In the genomic region with DNA sequence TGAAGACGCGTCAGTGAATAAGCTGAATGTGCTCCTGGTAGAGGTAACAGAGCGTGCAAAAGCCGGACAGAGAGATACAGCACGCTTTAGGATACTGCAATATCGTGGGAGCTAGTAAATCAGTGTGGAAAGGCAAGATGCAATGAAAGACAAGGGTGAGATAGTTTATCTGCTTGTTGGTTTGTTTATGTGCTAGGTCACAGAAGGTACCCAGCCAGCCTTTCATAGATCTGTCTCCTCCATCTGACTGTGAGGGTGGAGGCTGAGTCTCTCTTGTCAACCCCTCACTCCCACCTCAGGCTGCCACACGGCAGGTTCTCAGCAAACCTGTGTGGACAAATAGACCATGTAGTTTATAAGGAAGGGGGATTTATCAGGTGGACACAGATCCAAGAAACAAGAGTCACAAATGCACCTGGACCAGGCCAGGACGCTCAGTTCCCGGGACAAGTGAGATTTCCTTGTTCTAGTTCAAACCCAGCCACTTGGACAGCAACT, we compare ENCODE assay signal across 8 cellular contexts. TPM values are rescaled to one million over a fixed set of nuclear protein-coding genes. Genes with fewer than 3 reads are reported as not detected.
A peak's percentile ranks its signal among the peaks of the same experiment; 100 is the strongest.
DNase-seq lines count a peak whose midpoint lies in the region; ATAC-seq and TF ChIP-seq lines count a peak whose summit lies in the region.

No MANE protein-coding gene starts in this region.

- H3K27me3 Mint-ChIP-seq in activated T-cell treated with anti-CD3 and anti-CD28 coated beads, Interleukin-2, amount 50 U/mL, for 72 hours (ENCODE audit: low read depth): no peaks in the 10 kb centered on the region

- H3K36me3 ChIP-seq in body of pancreas (replicated peaks in 1 of 2; ENCODE audit: insufficient read depth in 1 of 2, low read depth in 2 of 2) (no peaks in the 10 kb centered on the region), lower lobe of right lung (peaks cover 3% of the 10 kb centered on the region), thyroid gland (no peaks in the 10 kb centered on the region)

- WGBS in body of pancreas, 2 donors: 18 to 22% methylated on average over 9 of the region's 9 CpGs
- 27 to 36% methylated on average over 9 of the region's 9 CpGs for WGBS in thyroid gland, 2 donors

- peak overlapping the region; percentile 77 to 85 for H3K4me3 Mint-ChIP-seq in activated T-cell treated with anti-CD3 and anti-CD28 coated beads, Interleukin-2, amount 50 U/mL, for 72 hours

- intact Hi-C loops in body of pancreas (cut with DNase I) (no loop called here), lower lobe of right lung (cut with DNase I) (no loop called here), thyroid gland (cut with DNase I) (no loop called here)

- no peaks in the 10 kb centered on the region for H3K9me3 Mint-ChIP-seq in activated T-cell treated with anti-CD3 and anti-CD28 coated beads, Interleukin-2, amount 50 U/mL, for 72 hours

- H3K27ac ChIP-seq in body of pancreas (peak overlapping the region; percentile 53 to 86 (median 72)), lower lobe of right lung (peak overlapping the region; percentile 83), thyroid gland (peak overlapping the region; percentile 33 to 70 (median 52))

- no peak for DNase-seq in activated T-cell treated with anti-CD3 and anti-CD28 coated beads, Interleukin-2, amount 50 U/mL, for 72 hours
- no peak for DNase-seq in activated T-cell treated with anti-CD3 and anti-CD28 coated beads, Interleukin-2, amount 50 U/mL, for 48 hours
- peak in 2 of 4 donors; percentile 49 for DNase-seq in body of pancreas
- no peak for DNase-seq in lower lobe of right lung
- DNase-seq in thyroid gland: peak in 1 of 2 donors; percentile 25
- DNase-seq in SHP77 treated with DMSO at 0.1 percent for 48 hours (lab: John Stamatoyannopoulos, UW): no peak
- no peak for DNase-seq in NCI-H1694 (lab: John Stamatoyannopoulos, UW)
- DNase-seq in NCI-H1436 (lab: John Stamatoyannopoulos, UW): no peak

- H3K36me3 Mint-ChIP-seq in activated T-cell treated with anti-CD3 and anti-CD28 coated beads, Interleukin-2, amount 50 U/mL, for 72 hours (ENCODE audit: insufficient read depth in 2 of 2): peaks cover 0 to 3% of the 10 kb centered on the region in 2 donors

- peaks cover 27% of the 10 kb centered on the region for H3K4me1 ChIP-seq in body of pancreas
- H3K4me1 ChIP-seq in lower lobe of right lung: peaks cover 35% of the 10 kb centered on the region
- H3K4me1 ChIP-seq in thyroid gland: peaks cover 22 to 23% of the 10 kb centered on the region in 2 donors

- H3K27me3 ChIP-seq in body of pancreas (no peaks in the 10 kb centered on the region), lower lobe of right lung (ENCODE audit: low read depth) (no peaks in the 10 kb centered on the region), thyroid gland (no peaks in the 10 kb centered on the region)

- no peak overlapping the region for H3K4me3 ChIP-seq in body of pancreas
- H3K4me3 ChIP-seq in lower lobe of right lung: peak overlapping the region; percentile 85
- H3K4me3 ChIP-seq in thyroid gland (replicated peaks in 1 of 3): no peak overlapping the region

- no peaks in the 10 kb centered on the region for H3K9me3 ChIP-seq in body of pancreas
- no peaks in the 10 kb centered on the region for H3K9me3 ChIP-seq in lower lobe of right lung
- H3K9me3 ChIP-seq in thyroid gland: no peaks in the 10 kb centered on the region

- no peak for TF ChIP-seq CTCF in body of pancreas (IDR thresholded peaks at IDR 0.05)
- no peak for TF ChIP-seq CTCF in lower lobe of right lung (IDR thresholded peaks at IDR 0.05)
- TF ChIP-seq CTCF in thyroid gland (IDR thresholded peaks at IDR 0.05): no peak

- ATAC-seq in activated T-cell treated with anti-CD3 and anti-CD28 coated beads, Interleukin-2, amount 50 U/mL, for 72 hours (replicated peaks in 1 of 2): no peak
- no peak for ATAC-seq in body of pancreas
- peak in 1 of 2 donors; percentile 38 for ATAC-seq in lower lobe of right lung

- no peak overlapping the region for H3K27ac Mint-ChIP-seq in activated T-cell treated with anti-CD3 and anti-CD28 coated beads, Interleukin-2, amount 50 U/mL, for 72 hours

- TF ChIP-seq POLR2A in body of pancreas (IDR thresholded peaks at IDR 0.05) (no peak), thyroid gland (IDR thresholded peaks at IDR 0.05) (no peak)

- H3K4me1 Mint-ChIP-seq in activated T-cell treated with anti-CD3 and anti-CD28 coated beads, Interleukin-2, amount 50 U/mL, for 72 hours (ENCODE audit: low read depth): peaks cover 20% of the 10 kb centered on the region

RNA-seq across cellular contexts. Expression of gene GIPC1, which starts 1.0 kb away (rescaled TPM):
- total RNA-seq in activated T-cell treated with anti-CD3 and anti-CD28 coated beads, Interleukin-2, amount 50 U/mL, for 72 hours: 10 to 100 TPM; 24.1 to 28.6 TPM
- 100 to 1,000 TPM in 1 of 2 donors, 10 to 100 TPM in 1; 34.5 to 120 TPM for total RNA-seq in body of pancreas
- total RNA-seq in lower lobe of right lung: 72.1 TPM
- total RNA-seq in thyroid gland: 10 to 100 TPM; 34.7 to 93.7 (median 55.4) TPM

RNA-seq across cellular contexts. Expression of gene DNAJB1, which starts 21.3 kb away (rescaled TPM):
- total RNA-seq in activated T-cell treated with anti-CD3 and anti-CD28 coated beads, Interleukin-2, amount 50 U/mL, for 72 hours: 10 to 100 TPM; 62.5 to 64.1 TPM
- total RNA-seq in body of pancreas: 10 to 100 TPM; 24.4 to 33.2 TPM
- total RNA-seq in lower lobe of right lung: 92.5 TPM
- 10 to 100 TPM; 49.1 to 61.1 (median 55.3) TPM for total RNA-seq in thyroid gland

RNA-seq across cellular contexts. Expression of gene PTGER1, which starts 21.7 kb away (rescaled TPM):
- total RNA-seq in activated T-cell treated with anti-CD3 and anti-CD28 coated beads, Interleukin-2, amount 50 U/mL, for 72 hours: under 1 TPM; 0.38 to 0.39 TPM
- total RNA-seq in body of pancreas (1 to 10 TPM in 1 of 2 donors, not detected in 1; 3.6 TPM), lower lobe of right lung (0.62 TPM), thyroid gland (1 to 10 TPM in 1 of 4 donors, not detected in 3; 1.5 TPM)

RNA-seq across cellular contexts. Expression of gene TECR, which starts 32.5 kb away (rescaled TPM):
- 100 to 1,000 TPM; 105 to 106 TPM for total RNA-seq in activated T-cell treated with anti-CD3 and anti-CD28 coated beads, Interleukin-2, amount 50 U/mL, for 72 hours
- total RNA-seq in body of pancreas (10 to 100 TPM; 26.2 to 28.7 TPM), lower lobe of right lung (127 TPM), thyroid gland (100 to 1,000 TPM in 2 of 4 donors, 10 to 100 TPM in 2; 75.5 to 126 (median 99.0) TPM)
